Comparison of ENCODE assay signal across 1 cellular context in genomic region chr13:40536443-40537113, GRCh38.
TF ChIP-seq lines count a peak whose summit lies in the region.

No MANE protein-coding gene starts in this region.

TF ChIP-seq in HepG2, 621 proteins besides CTCF, POLR2A, EP300 and RAD21 (continued from another document and continues in another):
- TF ChIP-seq POGK (CRISPR knock-in tag; conservative IDR thresholded peaks at IDR 0.05) (peak; percentile 67; the same call in 1 of the 2 replicates), STAT6 (CRISPR knock-in tag; IDR thresholded peaks at IDR 0.05; ENCODE audit: borderline replicate concordance) (no peak), ZNF234 (CRISPR knock-in tag; conservative IDR thresholded peaks at IDR 0.05) (no peak), MLX (CRISPR knock-in tag; IDR thresholded peaks at IDR 0.05) (no peak), RBM39 (IDR thresholded peaks at IDR 0.05; ENCODE audit: low read depth, low read length, poor library complexity, severe bottlenecking) (no peak), FOXK1 (CRISPR knock-in tag; IDR thresholded peaks at IDR 0.05; ENCODE audit: borderline replicate concordance, low read depth) (no peak), RXRA (CRISPR knock-in tag; IDR thresholded peaks at IDR 0.05) (peak; percentile 79; the same call in 1 of the 2 replicates), ZBTB43 (CRISPR knock-in tag; conservative IDR thresholded peaks at IDR 0.05) (0 out of 2 replicates have a peak, but pooled peaks have one; percentile 54), HIC2 (CRISPR knock-in tag; IDR thresholded peaks at IDR 0.05; ENCODE audit: low read depth) (peak; percentile 56; the same call in 1 of the 2 replicates), ZNF281 (CRISPR knock-in tag; IDR thresholded peaks at IDR 0.05; ENCODE audit: borderline replicate concordance) (no peak), SOX6 (IDR thresholded peaks at IDR 0.05) (no peak), SOX6 (CRISPR knock-in tag; IDR thresholded peaks at IDR 0.05) (peak; percentile 89), GMEB2 (CRISPR knock-in tag; IDR thresholded peaks at IDR 0.05; ENCODE audit: low read depth) (no peak), KMT2B (CRISPR knock-in tag; IDR thresholded peaks at IDR 0.05) (no peak), NRL (CRISPR knock-in tag; IDR thresholded peaks at IDR 0.05; ENCODE audit: borderline replicate concordance) (0 out of 2 replicates have a peak, but pooled peaks have one; percentile 23), ZNF646 (CRISPR knock-in tag; IDR thresholded peaks at IDR 0.05) (no peak), FOSL1 (CRISPR knock-in tag; IDR thresholded peaks at IDR 0.05; ENCODE audit: borderline replicate concordance) (no peak), ZNF614 (CRISPR knock-in tag; IDR thresholded peaks at IDR 0.05; ENCODE audit: borderline replicate concordance) (0 out of 2 replicates have a peak, but pooled peaks have one; percentile 64), PLSCR1 (CRISPR knock-in tag; IDR thresholded peaks at IDR 0.05; ENCODE audit: borderline replicate concordance) (no peak), TCF7 (IDR thresholded peaks at IDR 0.05; ENCODE audit: low read depth) (peak; percentile 41; the same call in 1 of the 2 replicates), ZNF576 (CRISPR knock-in tag; IDR thresholded peaks at IDR 0.05) (no peak), THRA (CRISPR knock-in tag; IDR thresholded peaks at IDR 0.05; ENCODE audit: borderline replicate concordance) (peak; percentile 90; the same call in 1 of the 2 replicates), ZNF335 (CRISPR knock-in tag; IDR thresholded peaks at IDR 0.05) (no peak), MIER3 (CRISPR knock-in tag; IDR thresholded peaks at IDR 0.05; ENCODE audit: borderline replicate concordance) (peak; percentile 54; the same call in 1 of the 2 replicates), ZNF136 (CRISPR knock-in tag; IDR thresholded peaks at IDR 0.05; ENCODE audit: low read depth) (no peak), ZBTB26 (CRISPR knock-in tag; IDR thresholded peaks at IDR 0.05; ENCODE audit: borderline replicate concordance) (peak; percentile 24; the same call in 1 of the 2 replicates), HDAC1 (CRISPR knock-in tag; IDR thresholded peaks at IDR 0.05) (peak; percentile 83), ZFP90 (CRISPR knock-in tag; IDR thresholded peaks at IDR 0.05; ENCODE audit: borderline replicate concordance) (0 out of 2 replicates have a peak, but pooled peaks have one; percentile 28)
